ENCODE assay signal across 1 cellular context in the genomic region with DNA sequence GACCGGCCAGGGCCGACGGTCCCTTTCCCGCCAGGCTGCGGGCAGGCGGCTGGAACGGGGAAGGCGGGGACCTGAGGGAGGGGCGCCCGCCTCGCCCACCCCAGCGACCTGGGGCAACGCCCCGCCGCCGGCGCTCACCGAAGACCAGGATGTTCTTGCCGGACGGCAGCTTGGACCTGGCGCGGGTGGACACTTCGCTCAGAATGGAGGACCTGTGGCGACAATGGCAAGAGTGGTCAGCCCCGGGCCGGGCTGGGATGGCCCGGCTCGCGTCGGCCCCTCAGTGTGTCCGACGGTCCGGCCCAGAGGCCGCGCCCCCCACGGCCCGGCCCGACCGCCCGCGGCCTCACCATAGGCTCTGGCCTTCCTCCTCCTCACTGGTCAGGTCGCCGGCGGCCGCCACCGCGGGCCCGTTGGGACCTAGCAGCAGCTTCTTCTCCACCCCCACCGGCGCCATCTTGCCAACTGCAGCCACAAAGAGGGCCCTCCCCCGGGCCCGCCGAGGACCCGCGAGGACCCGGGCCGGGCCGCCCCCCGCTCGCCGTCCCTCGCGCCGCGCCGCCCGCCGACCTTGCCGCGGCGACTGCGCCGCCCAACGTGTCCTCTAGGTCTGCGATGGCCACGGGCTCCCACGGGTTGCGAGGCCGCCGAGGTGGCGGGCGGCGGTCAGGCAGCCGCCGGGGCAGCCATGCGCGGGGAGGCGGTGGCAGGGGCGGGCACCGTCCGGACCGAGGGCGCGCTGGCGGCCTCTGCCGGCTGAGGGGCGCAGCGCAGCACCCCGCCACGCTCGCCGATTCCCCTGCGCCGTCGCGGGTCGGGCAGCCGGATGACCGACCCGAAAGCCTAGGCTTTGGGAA.
TF ChIP-seq lines count a peak whose summit lies in the region.

A gene (minus strand): TSS at position 475 of the 857 bp plus-strand sequence. CDS start 18 bp downstream, at position 457.

TF ChIP-seq in A549, 52 proteins besides CTCF, POLR2A, EP300 and RAD21 (continued from another document):
- TF ChIP-seq, protein P1, sequence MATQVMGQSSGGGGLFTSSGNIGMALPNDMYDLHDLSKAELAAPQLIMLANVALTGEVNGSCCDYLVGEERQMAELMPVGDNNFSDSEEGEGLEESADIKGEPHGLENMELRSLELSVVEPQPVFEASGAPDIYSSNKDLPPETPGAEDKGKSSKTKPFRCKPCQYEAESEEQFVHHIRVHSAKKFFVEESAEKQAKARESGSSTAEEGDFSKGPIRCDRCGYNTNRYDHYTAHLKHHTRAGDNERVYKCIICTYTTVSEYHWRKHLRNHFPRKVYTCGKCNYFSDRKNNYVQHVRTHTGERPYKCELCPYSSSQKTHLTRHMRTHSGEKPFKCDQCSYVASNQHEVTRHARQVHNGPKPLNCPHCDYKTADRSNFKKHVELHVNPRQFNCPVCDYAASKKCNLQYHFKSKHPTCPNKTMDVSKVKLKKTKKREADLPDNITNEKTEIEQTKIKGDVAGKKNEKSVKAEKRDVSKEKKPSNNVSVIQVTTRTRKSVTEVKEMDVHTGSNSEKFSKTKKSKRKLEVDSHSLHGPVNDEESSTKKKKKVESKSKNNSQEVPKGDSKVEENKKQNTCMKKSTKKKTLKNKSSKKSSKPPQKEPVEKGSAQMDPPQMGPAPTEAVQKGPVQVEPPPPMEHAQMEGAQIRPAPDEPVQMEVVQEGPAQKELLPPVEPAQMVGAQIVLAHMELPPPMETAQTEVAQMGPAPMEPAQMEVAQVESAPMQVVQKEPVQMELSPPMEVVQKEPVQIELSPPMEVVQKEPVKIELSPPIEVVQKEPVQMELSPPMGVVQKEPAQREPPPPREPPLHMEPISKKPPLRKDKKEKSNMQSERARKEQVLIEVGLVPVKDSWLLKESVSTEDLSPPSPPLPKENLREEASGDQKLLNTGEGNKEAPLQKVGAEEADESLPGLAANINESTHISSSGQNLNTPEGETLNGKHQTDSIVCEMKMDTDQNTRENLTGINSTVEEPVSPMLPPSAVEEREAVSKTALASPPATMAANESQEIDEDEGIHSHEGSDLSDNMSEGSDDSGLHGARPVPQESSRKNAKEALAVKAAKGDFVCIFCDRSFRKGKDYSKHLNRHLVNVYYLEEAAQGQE (IDR thresholded peaks at IDR 0.05), result no peak
- no peak for TF ChIP-seq ESRRA (IDR thresholded peaks at IDR 0.05; ENCODE audit: borderline replicate concordance, low read length)
- TF ChIP-seq CHD2 (IDR thresholded peaks at IDR 0.05; ENCODE audit: low read length, partially characterized antibody), result no peak
- TF ChIP-seq, protein P2, sequence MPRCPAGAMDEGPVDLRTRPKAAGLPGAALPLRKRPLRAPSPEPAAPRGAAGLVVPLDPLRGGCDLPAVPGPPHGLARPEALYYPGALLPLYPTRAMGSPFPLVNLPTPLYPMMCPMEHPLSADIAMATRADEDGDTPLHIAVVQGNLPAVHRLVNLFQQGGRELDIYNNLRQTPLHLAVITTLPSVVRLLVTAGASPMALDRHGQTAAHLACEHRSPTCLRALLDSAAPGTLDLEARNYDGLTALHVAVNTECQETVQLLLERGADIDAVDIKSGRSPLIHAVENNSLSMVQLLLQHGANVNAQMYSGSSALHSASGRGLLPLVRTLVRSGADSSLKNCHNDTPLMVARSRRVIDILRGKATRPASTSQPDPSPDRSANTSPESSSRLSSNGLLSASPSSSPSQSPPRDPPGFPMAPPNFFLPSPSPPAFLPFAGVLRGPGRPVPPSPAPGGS (IDR thresholded peaks at IDR 0.05), result peak; percentile 75; the same call in 2 of the 3 replicates
- TF ChIP-seq MYC (IDR thresholded peaks at IDR 0.05; ENCODE audit: borderline replicate concordance, low read length), result 0 out of 2 replicates have a peak, but pooled peaks have one; percentile 52
- TF ChIP-seq RFX5 (IDR thresholded peaks at IDR 0.05), result peak; percentile 28; the same call in 1 of the 2 replicates
- TF ChIP-seq FOSL2 (IDR thresholded peaks at IDR 0.05), result no peak
- no peak; the same call in 1 of the 2 replicates for TF ChIP-seq FOSL2 (CRISPR knock-in tag; IDR thresholded peaks at IDR 0.05)
- TF ChIP-seq CHD4 (IDR thresholded peaks at IDR 0.05; ENCODE audit: borderline replicate concordance), result no peak
- TF ChIP-seq CEBPB (IDR thresholded peaks at IDR 0.05), result no peak
- TF ChIP-seq ZFP36 (IDR thresholded peaks at IDR 0.05; ENCODE audit: borderline replicate concordance, partially characterized antibody), result no peak
- TF ChIP-seq KDM1A (IDR thresholded peaks at IDR 0.05; ENCODE audit: low read depth), result no peak
- no peak for TF ChIP-seq HEYL (CRISPR knock-in tag; IDR thresholded peaks at IDR 0.05)
- peak; percentile 58; the same call in 1 of the 2 replicates for TF ChIP-seq TP53 (CRISPR knock-in tag; IDR thresholded peaks at IDR 0.05)
- no peak for TF ChIP-seq FOSB (CRISPR knock-in tag; IDR thresholded peaks at IDR 0.05)
- TF ChIP-seq HOXB5 (CRISPR knock-in tag; IDR thresholded peaks at IDR 0.05), result 0 out of 2 replicates have a peak, but pooled peaks have one; percentile 39
- TF ChIP-seq, protein P3, sequence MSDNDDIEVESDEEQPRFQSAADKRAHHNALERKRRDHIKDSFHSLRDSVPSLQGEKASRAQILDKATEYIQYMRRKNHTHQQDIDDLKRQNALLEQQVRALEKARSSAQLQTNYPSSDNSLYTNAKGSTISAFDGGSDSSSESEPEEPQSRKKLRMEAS (IDR thresholded peaks at IDR 0.05), result peak; percentile 60
- TF ChIP-seq, protein P4, sequence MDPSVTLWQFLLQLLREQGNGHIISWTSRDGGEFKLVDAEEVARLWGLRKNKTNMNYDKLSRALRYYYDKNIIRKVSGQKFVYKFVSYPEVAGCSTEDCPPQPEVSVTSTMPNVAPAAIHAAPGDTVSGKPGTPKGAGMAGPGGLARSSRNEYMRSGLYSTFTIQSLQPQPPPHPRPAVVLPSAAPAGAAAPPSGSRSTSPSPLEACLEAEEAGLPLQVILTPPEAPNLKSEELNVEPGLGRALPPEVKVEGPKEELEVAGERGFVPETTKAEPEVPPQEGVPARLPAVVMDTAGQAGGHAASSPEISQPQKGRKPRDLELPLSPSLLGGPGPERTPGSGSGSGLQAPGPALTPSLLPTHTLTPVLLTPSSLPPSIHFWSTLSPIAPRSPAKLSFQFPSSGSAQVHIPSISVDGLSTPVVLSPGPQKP (IDR thresholded peaks at IDR 0.05; ENCODE audit: low read depth, low read length), result no peak
- TF ChIP-seq, protein P5, sequence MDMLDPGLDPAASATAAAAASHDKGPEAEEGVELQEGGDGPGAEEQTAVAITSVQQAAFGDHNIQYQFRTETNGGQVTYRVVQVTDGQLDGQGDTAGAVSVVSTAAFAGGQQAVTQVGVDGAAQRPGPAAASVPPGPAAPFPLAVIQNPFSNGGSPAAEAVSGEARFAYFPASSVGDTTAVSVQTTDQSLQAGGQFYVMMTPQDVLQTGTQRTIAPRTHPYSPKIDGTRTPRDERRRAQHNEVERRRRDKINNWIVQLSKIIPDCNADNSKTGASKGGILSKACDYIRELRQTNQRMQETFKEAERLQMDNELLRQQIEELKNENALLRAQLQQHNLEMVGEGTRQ (IDR thresholded peaks at IDR 0.05), result no peak
- TF ChIP-seq, protein P6, sequence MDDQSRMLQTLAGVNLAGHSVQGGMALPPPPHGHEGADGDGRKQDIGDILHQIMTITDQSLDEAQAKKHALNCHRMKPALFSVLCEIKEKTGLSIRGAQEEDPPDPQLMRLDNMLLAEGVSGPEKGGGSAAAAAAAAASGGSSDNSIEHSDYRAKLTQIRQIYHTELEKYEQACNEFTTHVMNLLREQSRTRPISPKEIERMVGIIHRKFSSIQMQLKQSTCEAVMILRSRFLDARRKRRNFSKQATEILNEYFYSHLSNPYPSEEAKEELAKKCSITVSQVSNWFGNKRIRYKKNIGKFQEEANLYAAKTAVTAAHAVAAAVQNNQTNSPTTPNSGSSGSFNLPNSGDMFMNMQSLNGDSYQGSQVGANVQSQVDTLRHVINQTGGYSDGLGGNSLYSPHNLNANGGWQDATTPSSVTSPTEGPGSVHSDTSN (IDR thresholded peaks at IDR 0.05), result no peak
- TF ChIP-seq, protein P7, sequence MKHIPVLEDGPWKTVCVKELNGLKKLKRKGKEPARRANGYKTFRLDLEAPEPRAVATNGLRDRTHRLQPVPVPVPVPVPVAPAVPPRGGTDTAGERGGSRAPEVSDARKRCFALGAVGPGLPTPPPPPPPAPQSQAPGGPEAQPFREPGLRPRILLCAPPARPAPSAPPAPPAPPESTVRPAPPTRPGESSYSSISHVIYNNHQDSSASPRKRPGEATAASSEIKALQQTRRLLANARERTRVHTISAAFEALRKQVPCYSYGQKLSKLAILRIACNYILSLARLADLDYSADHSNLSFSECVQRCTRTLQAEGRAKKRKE (CRISPR knock-in tag; IDR thresholded peaks at IDR 0.05; ENCODE audit: low read depth), result no peak
- TF ChIP-seq ZNF302 (CRISPR knock-in tag; IDR thresholded peaks at IDR 0.05), result no peak
